ENCODE assay signal across 21 cellular contexts in genomic region chr9:37192803-37193202, GRCh38.
A peak's percentile ranks its signal among the peaks of the same experiment; 100 is the strongest.
DNase-seq lines count a peak whose midpoint lies in the region; ATAC-seq and TF ChIP-seq lines count a peak whose summit lies in the region.
"Had no signal": no experiment of that assay in that cellular context is flagged by ENCODE, and none has a peak within 500 bp of the region (broad histone marks: within the 10 kb centered on the region; RNA-seq: fewer than 3 reads in every experiment).

No MANE protein-coding gene starts in this region.

- H3K4me3 Mint-ChIP-seq in activated naive CD8-positive, alpha-beta T cell, result no peak overlapping the region
- no peak overlapping the region for H3K4me3 Mint-ChIP-seq in activated naive CD8-positive, alpha-beta T cell treated with anti-CD3 and anti-CD28 coated beads, Interleukin-2, amount 50 U/mL, for 24 hours
- H3K4me3 Mint-ChIP-seq in activated B cell treated with CpG ODN at 0.5 μM for 24 hours, result peak overlapping the region; percentile 17
- peak overlapping the region; percentile 39 to 44 for H3K4me3 Mint-ChIP-seq in stimulated activated naive B cell treated with anti-CD40 and anti-IgM and Interleukin-4, amounts not matched to agents 10 μg/mL and 1 μg/mL and 100 μg/mL, for 72 hours
- H3K4me3 Mint-ChIP-seq in CD4-positive, alpha-beta T cell, result no peak overlapping the region
- H3K4me3 Mint-ChIP-seq: CD8-positive, alpha-beta T cell; H9 had no signal

- POLR2A ChIA-PET in activated B cell treated with CpG ODN at 0.5 μM for 24 hours (lab: Charles Lee), result interaction anchor here (1.6 kb wide), 1 partner anchor 165 kb away, joined by 5 read pairs; no protein-coding TSS in a partner anchor
- POLR2A ChIA-PET in CD4-positive, alpha-beta T cell (lab: Charles Lee), result no interaction called here

- H3K4me1 Mint-ChIP-seq in activated naive CD8-positive, alpha-beta T cell (ENCODE audit: low read depth), result peaks cover 57% of the 10 kb centered on the region
- peaks cover 68% of the 10 kb centered on the region for H3K4me1 Mint-ChIP-seq in activated naive CD8-positive, alpha-beta T cell treated with anti-CD3 and anti-CD28 coated beads, Interleukin-2, amount 50 U/mL, for 24 hours
- peaks cover 89% of the 10 kb centered on the region for H3K4me1 Mint-ChIP-seq in activated B cell treated with CpG ODN at 0.5 μM for 24 hours
- H3K4me1 Mint-ChIP-seq in stimulated activated naive B cell treated with anti-CD40 and anti-IgM and Interleukin-4, amounts not matched to agents 10 μg/mL and 1 μg/mL and 100 μg/mL, for 72 hours, result peaks cover 41 to 73% of the 10 kb centered on the region in 2 donors
- H3K4me1 Mint-ChIP-seq in CD4-positive, alpha-beta T cell (ENCODE audit: low read depth), result peaks cover 45% of the 10 kb centered on the region

- no peak for TF ChIP-seq CTCF in activated B cell treated with CpG ODN at 0.5 μM for 24 hours (IDR thresholded peaks at IDR 0.05)
- TF ChIP-seq CTCF in CD4-positive, alpha-beta T cell (IDR thresholded peaks at IDR 0.05), result no peak

- DNase-seq in activated naive CD8-positive, alpha-beta T cell treated with anti-CD3 and anti-CD28 coated beads, Interleukin-2, amount 50 U/mL, for 24 hours, result no peak
- peak; percentile 56 for DNase-seq in NCI-H82 (lab: John Stamatoyannopoulos, UW)
- DNase-seq in activated B cell treated with CpG ODN at 0.5 μM for 24 hours, result no peak
- no peak for DNase-seq in stimulated activated naive B cell treated with anti-CD40 and anti-IgM and Interleukin-4, amounts not matched to agents 10 μg/mL and 1 μg/mL and 100 μg/mL, for 72 hours
- DNase-seq in CD4-positive, alpha-beta T cell, result no peak
- no peak for DNase-seq in stimulated activated CD4-positive, alpha-beta T cell treated with anti-CD3 and anti-CD28 coated beads, Interleukin-4, amount 100 ng/mL, for 4 hours
- DNase-seq: BE2C; Calu3; CD8-positive, alpha-beta T cell; EL; H9; NCI-H1092 treated with DMSO at 0.1 percent for 48 hours; NCI-H146; NCI-H2029 treated with DMSO at 0.1 percent for 48 hours; NCI-H2171; NCI-H69; SHP77 treated with DMSO at 0.1 percent for 48 hours had no signal

- peaks cover 24% of the 10 kb centered on the region for H3K36me3 Mint-ChIP-seq in activated naive CD8-positive, alpha-beta T cell
- H3K36me3 Mint-ChIP-seq in activated naive CD8-positive, alpha-beta T cell treated with anti-CD3 and anti-CD28 coated beads, Interleukin-2, amount 50 U/mL, for 24 hours (ENCODE audit: low read depth), result peaks cover 34% of the 10 kb centered on the region
- H3K36me3 Mint-ChIP-seq in activated B cell treated with CpG ODN at 0.5 μM for 24 hours (ENCODE audit: low read depth), result peaks cover 50% of the 10 kb centered on the region
- peaks cover 38 to 58% of the 10 kb centered on the region in 2 donors for H3K36me3 Mint-ChIP-seq in stimulated activated naive B cell treated with anti-CD40 and anti-IgM and Interleukin-4, amounts not matched to agents 10 μg/mL and 1 μg/mL and 100 μg/mL, for 72 hours
- H3K36me3 Mint-ChIP-seq in CD4-positive, alpha-beta T cell (ENCODE audit: low read depth), result peaks cover 41% of the 10 kb centered on the region

- CTCF ChIA-PET in activated B cell treated with CpG ODN at 0.5 μM for 24 hours (lab: Charles Lee), result interaction anchor here (1.0 kb wide), 1 partner anchor 12 kb away, joined by 3 read pairs; no protein-coding TSS in a partner anchor
- CTCF ChIA-PET in CD4-positive, alpha-beta T cell (lab: Charles Lee), result no interaction called here

- H3K27ac ChIP-seq in CD4-positive, alpha-beta T cell (ENCODE audit: low read depth, low read length), result no peak overlapping the region
- H3K27ac ChIP-seq: 22Rv1 had no signal

- ATAC-seq in activated naive CD8-positive, alpha-beta T cell treated with anti-CD3 and anti-CD28 coated beads, Interleukin-2, amount 50 U/mL, for 24 hours, result no peak
- ATAC-seq in activated B cell treated with CpG ODN at 0.5 μM for 24 hours (ENCODE audit: low read depth) (no peak), HG03135 (IDR thresholded peaks at IDR 0.05; ENCODE audit: unreplicated experiment) (no peak)
- no peak for ATAC-seq in stimulated activated naive B cell treated with anti-CD40 and anti-IgM and Interleukin-4, amounts not matched to agents 10 μg/mL and 1 μg/mL and 100 μg/mL, for 72 hours (replicated peaks)
- no peak for ATAC-seq in CD4-positive, alpha-beta T cell (ENCODE audit: poor library complexity)
- ATAC-seq: CD8-positive, alpha-beta T cell; SK-N-SH treated with all-trans-retinoic acid at 6 μM for 48 hours had no signal

- peak overlapping the region; percentile 12 for H3K27ac Mint-ChIP-seq in activated naive CD8-positive, alpha-beta T cell
- no peak overlapping the region for H3K27ac Mint-ChIP-seq in activated naive CD8-positive, alpha-beta T cell treated with anti-CD3 and anti-CD28 coated beads, Interleukin-2, amount 50 U/mL, for 24 hours
- H3K27ac Mint-ChIP-seq in activated B cell treated with CpG ODN at 0.5 μM for 24 hours, result peak overlapping the region; percentile 83
- peak overlapping the region; percentile 62 for H3K27ac Mint-ChIP-seq in stimulated activated naive B cell treated with anti-CD40 and anti-IgM and Interleukin-4, amounts not matched to agents 10 μg/mL and 1 μg/mL and 100 μg/mL, for 72 hours
- no peak overlapping the region for H3K27ac Mint-ChIP-seq in CD4-positive, alpha-beta T cell
- H3K27ac Mint-ChIP-seq: CD8-positive, alpha-beta T cell had no signal

- no peaks in the 10 kb centered on the region for H3K27me3 Mint-ChIP-seq in activated naive CD8-positive, alpha-beta T cell
- H3K27me3 Mint-ChIP-seq in activated naive CD8-positive, alpha-beta T cell treated with anti-CD3 and anti-CD28 coated beads, Interleukin-2, amount 50 U/mL, for 24 hours, result no peaks in the 10 kb centered on the region
- H3K27me3 Mint-ChIP-seq in activated B cell treated with CpG ODN at 0.5 μM for 24 hours, result no peaks in the 10 kb centered on the region
- H3K27me3 Mint-ChIP-seq in stimulated activated naive B cell treated with anti-CD40 and anti-IgM and Interleukin-4, amounts not matched to agents 10 μg/mL and 1 μg/mL and 100 μg/mL, for 72 hours, result no peaks in the 10 kb centered on the region
- no peaks in the 10 kb centered on the region for H3K27me3 Mint-ChIP-seq in CD4-positive, alpha-beta T cell

- no peaks in the 10 kb centered on the region for H3K9me3 Mint-ChIP-seq in activated naive CD8-positive, alpha-beta T cell (ENCODE audit: low read depth)
- H3K9me3 Mint-ChIP-seq in activated naive CD8-positive, alpha-beta T cell treated with anti-CD3 and anti-CD28 coated beads, Interleukin-2, amount 50 U/mL, for 24 hours, result no peaks in the 10 kb centered on the region
- peaks cover 1% of the 10 kb centered on the region for H3K9me3 Mint-ChIP-seq in activated B cell treated with CpG ODN at 0.5 μM for 24 hours
- peaks cover 0 to 5% of the 10 kb centered on the region in 2 donors for H3K9me3 Mint-ChIP-seq in stimulated activated naive B cell treated with anti-CD40 and anti-IgM and Interleukin-4, amounts not matched to agents 10 μg/mL and 1 μg/mL and 100 μg/mL, for 72 hours
- H3K9me3 Mint-ChIP-seq in CD4-positive, alpha-beta T cell, result peaks cover 2% of the 10 kb centered on the region
- H3K9me3 Mint-ChIP-seq: CD8-positive, alpha-beta T cell had no signal

- intact Hi-C loops in activated B cell treated with CpG ODN at 0.5 μM for 24 hours (cut with micrococcal nuclease), result loop anchor here (10.0 kb wide), 1 partner anchor 318 kb away; no protein-coding TSS in a partner anchor
- intact Hi-C loops in CD4-positive, alpha-beta T cell (cut with DNase I, micrococcal nuclease), result loop anchor here in 1 of 2 experiments (10.0 kb wide), 1 partner anchor 1138 kb away; no protein-coding TSS in a partner anchor

- no peaks in the 10 kb centered on the region for H3K27me3 ChIP-seq in CD4-positive, alpha-beta T cell (ENCODE audit: control insufficient read depth, insufficient read depth, low read length)
- H3K27me3 ChIP-seq: BE2C had no signal

- H3K9me3 ChIP-seq in CD4-positive, alpha-beta T cell (ENCODE audit: control insufficient read depth, low read length), result no peaks in the 10 kb centered on the region
- H3K9me3 ChIP-seq: BE2C had no signal

Comparison
In these comparisons a context has a peak if more than half of its experiments do, and no peak if none do; other contexts are left out.
1. H3K27ac Mint-ChIP-seq: peak in activated naive CD8-positive, alpha-beta T cell (single experiment), activated B cell treated with CpG ODN at 0.5 μM for 24 hours (single experiment) and stimulated activated naive B cell treated with anti-CD40 and anti-IgM and Interleukin-4, amounts not matched to agents 10 μg/mL and 1 μg/mL and 100 μg/mL, for 72 hours (single experiment); none in activated naive CD8-positive, alpha-beta T cell treated with anti-CD3 and anti-CD28 coated beads, Interleukin-2, amount 50 U/mL, for 24 hours (single experiment) and CD4-positive, alpha-beta T cell (single experiment).
2. H3K4me3 Mint-ChIP-seq: peak in activated B cell treated with CpG ODN at 0.5 μM for 24 hours (single experiment) and stimulated activated naive B cell treated with anti-CD40 and anti-IgM and Interleukin-4, amounts not matched to agents 10 μg/mL and 1 μg/mL and 100 μg/mL, for 72 hours (2 of 2); none in activated naive CD8-positive, alpha-beta T cell (single experiment), activated naive CD8-positive, alpha-beta T cell treated with anti-CD3 and anti-CD28 coated beads, Interleukin-2, amount 50 U/mL, for 24 hours (single experiment) and CD4-positive, alpha-beta T cell (single experiment).